1 cellular context compared by ENCODE assay signal in genomic region chr16:3153077-3153368, GRCh38.
TF ChIP-seq lines count a peak whose summit lies in the region.

No MANE protein-coding gene starts in this region.

TF ChIP-seq in liver, 16 proteins besides CTCF, POLR2A, EP300 and RAD21:
- TF ChIP-seq REST (IDR thresholded peaks at IDR 0.05): no peak
- TF ChIP-seq ZBTB33 (IDR thresholded peaks at IDR 0.05): no peak
- TF ChIP-seq RXRA (IDR thresholded peaks at IDR 0.05): no peak
- peak; percentile 24 for TF ChIP-seq YY1 (IDR thresholded peaks at IDR 0.05)
- TF ChIP-seq FOXA1 (IDR thresholded peaks at IDR 0.05): no peak
- no peak for TF ChIP-seq SP1 (IDR thresholded peaks at IDR 0.05)
- no peak for TF ChIP-seq TAF1 (conservative IDR thresholded peaks at IDR 0.05)
